28 cellular contexts compared by ENCODE assay signal in genomic region chrX:133655262-133655913, GRCh38.
A peak's percentile ranks its signal among the peaks of the same experiment; 100 is the strongest.
DNase-seq lines count a peak whose midpoint lies in the region; ATAC-seq and TF ChIP-seq lines count a peak whose summit lies in the region.
"Had no signal": no experiment of that assay in that cellular context is flagged by ENCODE, and none has a peak within 500 bp of the region (broad histone marks: within the 10 kb centered on the region; RNA-seq: fewer than 3 reads in every experiment).

No MANE protein-coding gene starts in this region.

- TF ChIP-seq POLR2A in spleen (IDR thresholded peaks at IDR 0.05), result no peak

- H3K27ac Mint-ChIP-seq in nephron, result peak overlapping the region; percentile 70 to 85 (median 72)
- no peak overlapping the region for H3K27ac Mint-ChIP-seq in activated naive CD4-positive, alpha-beta T cell treated with anti-CD3 and anti-CD28 coated beads for 36 hours
- no peak overlapping the region for H3K27ac Mint-ChIP-seq in activated CD4-positive, alpha-beta memory T cell treated with anti-CD3 and anti-CD28 coated beads for 36 hours
- H3K27ac Mint-ChIP-seq: activated naive CD4-positive, alpha-beta T cell treated with anti-CD3 and anti-CD28 coated beads, Interleukin-2, amount 10 ng/mL, durations not matched to agents 7 days and 5 days; CD4-positive, alpha-beta T cell; natural killer cell; T-helper 1 cell treated with Interleukin-12 subunit alpha and Interleukin-12 subunit beta and Interleukin-4 antibody, amounts not matched to agents 30 μg/mL and 1 μg/mL, for 36 hours had no signal

- WGBS in spleen, 5 donors, result 35 to 75% (median 63%) methylated on average over 2 of the region's 2 CpGs

- H3K4me1 ChIP-seq in SJSA1 (replicated peaks) (peaks cover 26% of the 10 kb centered on the region), spleen (no peaks in the 10 kb centered on the region)
- H3K4me1 ChIP-seq: lower lobe of right lung, stomach, uterus had no signal

- TF ChIP-seq CTCF in AG10803 (conservative IDR thresholded peaks at IDR 0.05; ENCODE audit: low read length) (no peak), nephron (IDR thresholded peaks at IDR 0.05; ENCODE audit: unreplicated experiment in 3 of 3) (no peak), spleen (IDR thresholded peaks at IDR 0.05 in 8 of 11, conservative IDR thresholded peaks at IDR 0.05 in 3 of 11) (no peak)

- intact Hi-C loops in spleen (cut with DNase I; ENCODE audit: low total_unique reads), result no loop called here
- intact Hi-C loops in activated naive CD4-positive, alpha-beta T cell treated with anti-CD3 and anti-CD28 coated beads for 36 hours (cut with micrococcal nuclease), result no loop called here
- intact Hi-C loops in activated CD4-positive, alpha-beta memory T cell treated with anti-CD3 and anti-CD28 coated beads for 36 hours (cut with micrococcal nuclease), result no loop called here

- H3K27me3 ChIP-seq in SJSA1 (replicated peaks), result no peaks in the 10 kb centered on the region
- H3K27me3 ChIP-seq in spleen (replicated peaks in 1 of 7), result peaks cover 0 to 11% (median 0%) of the 10 kb centered on the region in 7 donors
- H3K27me3 ChIP-seq: brain microvascular endothelial cell, stomach had no signal

- DNase-seq in AG10803 (ENCODE audit: low read depth) (peak; percentile 27), SJSA1 (ENCODE audit: low read depth in 1 of 2, low spot score in 2 of 2) (peak in 1 of 2 experiments; percentile 31), glomerular visceral epithelial cell (ENCODE audit: extremely low spot score) (peak; percentile 32), spleen (no peak)
- DNase-seq in activated naive CD4-positive, alpha-beta T cell treated with anti-CD3 and anti-CD28 coated beads for 36 hours, result no peak
- DNase-seq in activated CD4-positive, alpha-beta memory T cell treated with anti-CD3 and anti-CD28 coated beads for 36 hours, result no peak
- DNase-seq: activated CD4-positive, alpha-beta T cell treated with anti-CD3 and anti-CD28 coated beads, Interleukin-2, amount 50 U/mL, for 1 hour; activated CD4-positive, CD25-positive, alpha-beta regulatory T cell; activated naive CD4-positive, alpha-beta T cell treated with anti-CD3 and anti-CD28 coated beads, Interleukin-2, amount 10 ng/mL, durations not matched to agents 7 days and 5 days; brain microvascular endothelial cell; CD4-positive, alpha-beta T cell; EL; GOT3; lower lobe of right lung; natural killer cell; NCI-H1436 treated with DMSO at 0.1 percent for 48 hours; NCI-H2081 treated with DMSO at 0.1 percent for 48 hours; NCI-H226; NCI-H69; PC-9; stimulated activated CD4-positive, alpha-beta T cell treated with anti-CD3 and anti-CD28 coated beads, Interleukin-1b, Interleukin-23, amount 100 ng/mL, for 48 hours; stomach; uterus had no signal

- ATAC-seq in HG03520 (IDR thresholded peaks at IDR 0.05; ENCODE audit: unreplicated experiment), result no peak
- ATAC-seq: natural killer cell, Right ventricle myocardium inferior had no signal

- H3K27ac ChIP-seq in SJSA1 (peak overlapping the region; percentile 12; the same call in 1 of the 2 replicates), spleen (no peak overlapping the region)
- H3K27ac ChIP-seq: brain microvascular endothelial cell, lower lobe of right lung, PC-9, skin epidermis, stomach had no signal

- CTCF ChIA-PET in activated naive CD4-positive, alpha-beta T cell treated with anti-CD3 and anti-CD28 coated beads for 36 hours (lab: Charles Lee), result no interaction called here
- CTCF ChIA-PET in activated CD4-positive, alpha-beta memory T cell treated with anti-CD3 and anti-CD28 coated beads for 36 hours (lab: Charles Lee), result no interaction called here

- H3K9me3 ChIP-seq in SJSA1 (replicated peaks) (no peaks in the 10 kb centered on the region), spleen (no peaks in the 10 kb centered on the region)
- H3K9me3 ChIP-seq: lower lobe of right lung, stomach, uterus had no signal

- H3K27me3 Mint-ChIP-seq in nephron (ENCODE audit: low read depth), result no peaks in the 10 kb centered on the region
- no peaks in the 10 kb centered on the region for H3K27me3 Mint-ChIP-seq in activated naive CD4-positive, alpha-beta T cell treated with anti-CD3 and anti-CD28 coated beads for 36 hours (ENCODE audit: low read depth)
- H3K27me3 Mint-ChIP-seq in activated CD4-positive, alpha-beta memory T cell treated with anti-CD3 and anti-CD28 coated beads for 36 hours, result no peaks in the 10 kb centered on the region
- H3K27me3 Mint-ChIP-seq: activated naive CD4-positive, alpha-beta T cell treated with anti-CD3 and anti-CD28 coated beads, Interleukin-2, amount 10 ng/mL, durations not matched to agents 7 days and 5 days; CD4-positive, alpha-beta T cell had no signal

- POLR2A ChIA-PET in activated CD4-positive, alpha-beta memory T cell treated with anti-CD3 and anti-CD28 coated beads for 36 hours (lab: Charles Lee), result no interaction called here

- H3K4me3 Mint-ChIP-seq in nephron, result no peak overlapping the region
- no peak overlapping the region for H3K4me3 Mint-ChIP-seq in activated naive CD4-positive, alpha-beta T cell treated with anti-CD3 and anti-CD28 coated beads for 36 hours
- no peak overlapping the region for H3K4me3 Mint-ChIP-seq in activated CD4-positive, alpha-beta memory T cell treated with anti-CD3 and anti-CD28 coated beads for 36 hours
- H3K4me3 Mint-ChIP-seq: activated naive CD4-positive, alpha-beta T cell treated with anti-CD3 and anti-CD28 coated beads, Interleukin-2, amount 10 ng/mL, durations not matched to agents 7 days and 5 days; CD4-positive, alpha-beta T cell; natural killer cell; T-helper 1 cell treated with Interleukin-12 subunit alpha and Interleukin-12 subunit beta and Interleukin-4 antibody, amounts not matched to agents 30 μg/mL and 1 μg/mL, for 36 hours had no signal

- no peak overlapping the region for H3K4me3 ChIP-seq in AG10803 (ENCODE audit: low read length)
- H3K4me3 ChIP-seq in SJSA1, result no peak overlapping the region
- H3K4me3 ChIP-seq in spleen, result no peak overlapping the region
- H3K4me3 ChIP-seq: lower lobe of right lung, PC-9, skin epidermis, stomach, uterus had no signal

- peaks cover 24% of the 10 kb centered on the region for H3K36me3 Mint-ChIP-seq in nephron (ENCODE audit: low read depth)
- no peaks in the 10 kb centered on the region for H3K36me3 Mint-ChIP-seq in activated naive CD4-positive, alpha-beta T cell treated with anti-CD3 and anti-CD28 coated beads for 36 hours (ENCODE audit: low read depth)
- no peaks in the 10 kb centered on the region for H3K36me3 Mint-ChIP-seq in activated CD4-positive, alpha-beta memory T cell treated with anti-CD3 and anti-CD28 coated beads for 36 hours
- H3K36me3 Mint-ChIP-seq: activated naive CD4-positive, alpha-beta T cell treated with anti-CD3 and anti-CD28 coated beads, Interleukin-2, amount 10 ng/mL, durations not matched to agents 7 days and 5 days; natural killer cell had no signal

- no peaks in the 10 kb centered on the region for H3K9me3 Mint-ChIP-seq in nephron
- H3K9me3 Mint-ChIP-seq in activated naive CD4-positive, alpha-beta T cell treated with anti-CD3 and anti-CD28 coated beads for 36 hours, result no peaks in the 10 kb centered on the region
- no peaks in the 10 kb centered on the region for H3K9me3 Mint-ChIP-seq in activated CD4-positive, alpha-beta memory T cell treated with anti-CD3 and anti-CD28 coated beads for 36 hours
- H3K9me3 Mint-ChIP-seq: activated naive CD4-positive, alpha-beta T cell treated with anti-CD3 and anti-CD28 coated beads, Interleukin-2, amount 10 ng/mL, durations not matched to agents 7 days and 5 days; CD4-positive, alpha-beta T cell; natural killer cell; T-helper 1 cell treated with Interleukin-12 subunit alpha and Interleukin-12 subunit beta and Interleukin-4 antibody, amounts not matched to agents 30 μg/mL and 1 μg/mL, for 36 hours had no signal

- peaks cover 56% of the 10 kb centered on the region for H3K4me1 Mint-ChIP-seq in nephron
- no peaks in the 10 kb centered on the region for H3K4me1 Mint-ChIP-seq in activated naive CD4-positive, alpha-beta T cell treated with anti-CD3 and anti-CD28 coated beads for 36 hours (ENCODE audit: low read depth)
- no peaks in the 10 kb centered on the region for H3K4me1 Mint-ChIP-seq in activated CD4-positive, alpha-beta memory T cell treated with anti-CD3 and anti-CD28 coated beads for 36 hours (ENCODE audit: low read depth)
- H3K4me1 Mint-ChIP-seq: activated naive CD4-positive, alpha-beta T cell treated with anti-CD3 and anti-CD28 coated beads, Interleukin-2, amount 10 ng/mL, durations not matched to agents 7 days and 5 days; natural killer cell had no signal

- H3K36me3 ChIP-seq in SJSA1 (no peaks in the 10 kb centered on the region), spleen (no peaks in the 10 kb centered on the region)
- H3K36me3 ChIP-seq: brain microvascular endothelial cell, lower lobe of right lung, stomach, uterus had no signal

Comparison
In these comparisons a context has a peak if more than half of its experiments do, and no peak if none do; other contexts are left out.
1. DNase-seq: peak in AG10803 (single experiment) and glomerular visceral epithelial cell (single experiment); none in spleen (single experiment), activated naive CD4-positive, alpha-beta T cell treated with anti-CD3 and anti-CD28 coated beads for 36 hours (single experiment) and activated CD4-positive, alpha-beta memory T cell treated with anti-CD3 and anti-CD28 coated beads for 36 hours (single experiment).
2. H3K27ac Mint-ChIP-seq: peak in nephron (3 of 3); none in activated naive CD4-positive, alpha-beta T cell treated with anti-CD3 and anti-CD28 coated beads for 36 hours (single experiment) and activated CD4-positive, alpha-beta memory T cell treated with anti-CD3 and anti-CD28 coated beads for 36 hours (single experiment).